ENCODE assay signal across 17 cellular contexts in the genomic region with DNA sequence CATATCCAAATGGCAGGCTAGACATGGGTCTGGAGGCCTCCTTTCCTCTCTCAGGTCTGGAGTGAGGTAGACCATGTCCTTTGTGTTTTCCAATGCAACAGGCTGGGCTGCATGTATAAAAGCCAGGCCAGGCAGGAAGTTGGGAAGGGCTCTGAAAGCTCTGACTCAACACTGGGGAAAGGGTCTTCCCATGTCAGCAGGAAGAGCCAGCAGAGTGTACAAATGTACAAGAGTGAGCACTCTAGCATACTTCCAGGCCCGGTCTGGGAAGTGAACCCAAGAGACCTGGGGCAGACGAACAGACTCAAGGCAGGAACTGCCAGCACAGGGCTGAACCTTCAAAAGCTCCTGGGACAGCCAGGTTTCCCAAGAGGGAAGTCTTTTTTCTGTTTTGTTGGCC. TPM values are rescaled to one million over a fixed set of nuclear protein-coding genes. Genes with fewer than 3 reads are reported as not detected.
A peak's percentile ranks its signal among the peaks of the same experiment; 100 is the strongest.
DNase-seq lines count a peak whose midpoint lies in the region; ATAC-seq and TF ChIP-seq lines count a peak whose summit lies in the region.
"Had no signal": no experiment of that assay in that cellular context is flagged by ENCODE, and none has a peak within 500 bp of the region (broad histone marks: within the 10 kb centered on the region; RNA-seq: fewer than 3 reads in every experiment).

No MANE protein-coding gene starts in this region.

- H3K36me3 ChIP-seq in mammary epithelial cell (ENCODE audit: insufficient read depth, low read length) (no peaks in the 10 kb centered on the region), skeletal muscle tissue (ENCODE audit: control insufficient read depth in 3 of 3, insufficient read depth in 3 of 3, low read length in 3 of 3) (no peaks in the 10 kb centered on the region)
- H3K36me3 ChIP-seq: transverse colon had no signal

- peak overlapping the region; percentile 10 for H2AFZ ChIP-seq in mammary epithelial cell (ENCODE audit: low read depth, low read length)

- intact Hi-C loops in mammary epithelial cell (cut with micrococcal nuclease) (loop anchor here (2.0 to 5.0 kb wide), 3 partner anchors 73 to 219 kb away; no protein-coding TSS in a partner anchor), MCF 10A (cut with micrococcal nuclease) (loop anchor here (2.0 to 10.0 kb wide), 2 partner anchors 41 to 347 kb away; a partner anchor contains a TSS)

- CTCF ChIA-PET in mammary epithelial cell (lab: Charles Lee; ENCODE audit: low non-redundant PET) = interaction anchor here (0.7 kb wide), 1 partner anchor 141 kb away, joined by 12 read pairs; no protein-coding TSS in a partner anchor
- CTCF ChIA-PET in MCF 10A (lab: Yijun Ruan, JAX) = interaction anchor here (0.6 kb wide), 3 partner anchors 63 to 223 kb away, joined by 3 to 4 read pairs (median 4); no protein-coding TSS in a partner anchor

- H3K36me3 Mint-ChIP-seq in MCF 10A (ENCODE audit: insufficient read depth, unreplicated experiment) = peaks cover 6% of the 10 kb centered on the region
- peaks cover 6% of the 10 kb centered on the region for H3K36me3 Mint-ChIP-seq in brain

- no peak overlapping the region for H3K27ac ChIP-seq in mammary epithelial cell (ENCODE audit: insufficient read depth, low read depth, low read length)
- H3K27ac ChIP-seq in skeletal muscle tissue (ENCODE audit: low read depth, low read length) = peak overlapping the region; percentile 37
- H3K27ac ChIP-seq: A549, transverse colon had no signal

- POLR2A ChIA-PET in MCF 10A (lab: Yijun Ruan, JAX) = interaction anchor here (0.6 kb wide), 1 partner anchor 82 kb away, joined by 3 read pairs; no protein-coding TSS in a partner anchor

- no peaks in the 10 kb centered on the region for H3K27me3 ChIP-seq in mammary epithelial cell (ENCODE audit: insufficient read depth, low read length)
- no peaks in the 10 kb centered on the region for H3K27me3 ChIP-seq in skeletal muscle tissue (ENCODE audit: control insufficient read depth in 3 of 3, insufficient read depth in 3 of 3, low read length in 3 of 3)
- H3K27me3 ChIP-seq: transverse colon had no signal

- no peaks in the 10 kb centered on the region for H4K20me1 ChIP-seq in mammary epithelial cell (ENCODE audit: insufficient read depth, low read length)

- H3K4me3 ChIP-seq in mammary epithelial cell (replicated peaks in 1 of 3; ENCODE audit: insufficient read depth in 1 of 3, low read depth in 2 of 3, low read length in 3 of 3) (no peak overlapping the region), skeletal muscle tissue (ENCODE audit: low read length in 3 of 3) (no peak overlapping the region)
- H3K4me3 ChIP-seq: A549, transverse colon had no signal

- dilution Hi-C loops in mammary epithelial cell (cut with HindIII; ENCODE audit: low sequenced_read_pairs) = loop anchor here (5.0 kb wide), 1 partner anchor 95 kb away; no protein-coding TSS in a partner anchor

- TF ChIP-seq CTCF in mammary epithelial cell (conservative IDR thresholded peaks at IDR 0.05 in 1 of 2, IDR thresholded peaks at IDR 0.05 in 1 of 2; ENCODE audit: extremely low read depth in 1 of 2, insufficient read depth in 1 of 2, low read depth in 1 of 2, low read length in 2 of 2) (no peak), MCF 10A (IDR thresholded peaks at IDR 0.05; ENCODE audit: unreplicated experiment) (no peak), brain (conservative IDR thresholded peaks at IDR 0.05) (no peak)

- H3K4me1 ChIP-seq in mammary epithelial cell (ENCODE audit: insufficient read depth, low read length) (peaks cover 22% of the 10 kb centered on the region), skeletal muscle tissue (ENCODE audit: control insufficient read depth in 3 of 3, insufficient read depth in 3 of 3, low read length in 3 of 3) (peaks cover 28 to 39% (median 30%) of the 10 kb centered on the region in 3 donors)
- H3K4me1 ChIP-seq: A549 had no signal

- in situ Hi-C loops in mammary epithelial cell (cut with MboI; ENCODE audit: low sequenced_read_pairs in 2 of 2) = loop anchor here (5.0 to 25.0 kb wide), 2 partner anchors 140 to 345 kb away; a partner anchor contains a TSS

- no peak overlapping the region for H3K4me2 ChIP-seq in mammary epithelial cell (ENCODE audit: insufficient read depth, low read depth, low read length)
- H3K4me2 ChIP-seq: A549 had no signal

- no peak overlapping the region for H3K4me3 Mint-ChIP-seq in MCF 10A (ENCODE audit: unreplicated experiment)
- no peak overlapping the region for H3K4me3 Mint-ChIP-seq in brain
- H3K4me3 Mint-ChIP-seq: activated naive CD8-positive, alpha-beta T cell treated with anti-CD3 and anti-CD28 coated beads for 36 hours had no signal

- H3K4me1 Mint-ChIP-seq in MCF 10A (ENCODE audit: insufficient read depth, unreplicated experiment) (no peaks in the 10 kb centered on the region), brain (peaks cover 69% of the 10 kb centered on the region)

- no peak for DNase-seq in mammary epithelial cell
- no peak for DNase-seq in MCF 10A (ENCODE audit: unreplicated experiment)
- DNase-seq in iris pigment epithelial cell (ENCODE audit: low read depth) = peak; percentile 43
- DNase-seq in T-helper 1 cell = no peak
- no peak for DNase-seq in NAMALWA (ENCODE audit: low spot score)
- DNase-seq: activated naive CD8-positive, alpha-beta T cell treated with anti-CD3 and anti-CD28 coated beads for 36 hours; cortex of kidney; NCI-H146; NCI-H510A treated with DMSO at 0.1 percent for 48 hours; occipital lobe; stimulated activated CD8-positive, alpha-beta memory T cell treated with anti-CD3 and anti-CD28 coated beads, Interleukin-4, amount 100 ng/mL, for 48 hours; transverse colon had no signal

- H3K27ac Mint-ChIP-seq in MCF 10A (ENCODE audit: low read depth, unreplicated experiment) = no peak overlapping the region
- peak overlapping the region in 3 of 5 experiments; percentile 58 to 73 (median 58) for H3K27ac Mint-ChIP-seq in brain
- H3K27ac Mint-ChIP-seq: activated naive CD8-positive, alpha-beta T cell treated with anti-CD3 and anti-CD28 coated beads for 36 hours had no signal

- H3K9me3 Mint-ChIP-seq in MCF 10A (ENCODE audit: unreplicated experiment) (no peaks in the 10 kb centered on the region), brain (no peaks in the 10 kb centered on the region)
- H3K9me3 Mint-ChIP-seq: activated naive CD8-positive, alpha-beta T cell treated with anti-CD3 and anti-CD28 coated beads for 36 hours had no signal

- H3K27me3 Mint-ChIP-seq in MCF 10A (ENCODE audit: insufficient read depth, unreplicated experiment) = no peaks in the 10 kb centered on the region
- no peaks in the 10 kb centered on the region for H3K27me3 Mint-ChIP-seq in brain
- H3K27me3 Mint-ChIP-seq: activated naive CD8-positive, alpha-beta T cell treated with anti-CD3 and anti-CD28 coated beads for 36 hours had no signal

- H3K9ac ChIP-seq in mammary epithelial cell (ENCODE audit: insufficient read depth, low read length) (no peak overlapping the region), skeletal muscle tissue (ENCODE audit: low read depth in 1 of 3, low read length in 3 of 3) (peak overlapping the region in 1 of 3 donors; percentile 40)

- no TSS peak for BruUV-seq in mammary epithelial cell (replicated peaks; lab: Mats Ljungman, UMichigan)
- no TSS peak for BruUV-seq in MCF 10A (replicated peaks; lab: Mats Ljungman, UMichigan)

- H3K9me3 ChIP-seq in mammary epithelial cell (replicated peaks; ENCODE audit: insufficient read depth, low read length) = no peaks in the 10 kb centered on the region
- H3K9me3 ChIP-seq in skeletal muscle tissue (ENCODE audit: control insufficient read depth in 3 of 3, low read length in 3 of 3) = no peaks in the 10 kb centered on the region
- H3K9me3 ChIP-seq: A549, transverse colon had no signal

- no peak for ATAC-seq in GM18517 (IDR thresholded peaks at IDR 0.05; ENCODE audit: unreplicated experiment)
- ATAC-seq: A549, left lobe of liver had no signal

- 79% methylated on average over 2 of the region's 2 CpGs for WGBS in mammary epithelial cell (ENCODE audit: low coverage, missing lambda C conversion rate)

- H3K79me2 ChIP-seq in mammary epithelial cell (ENCODE audit: insufficient read depth, low read length) = peaks cover 53% of the 10 kb centered on the region

RNA-seq across cellular contexts. Expression of a gene that starts 7.0 kb away (rescaled TPM):
- total RNA-seq in mammary epithelial cell (10 to 100 TPM; 17.0 to 23.5 TPM), MCF 10A (2022) (12.4 and 18.6 TPM in 2 replicates), skeletal muscle tissue (19.3 TPM)
- polyA plus RNA-seq in mammary epithelial cell (19.0 TPM), brain (ENCODE audit: insufficient read depth, low read depth, low replicate concordance) (41.0 TPM)
- 10.4 TPM for polyA minus RNA-seq in mammary epithelial cell

RNA-seq across cellular contexts. Expression of a gene that starts 7.3 kb away (rescaled TPM):
- total RNA-seq in mammary epithelial cell (10 to 100 TPM; 11.2 to 16.4 TPM), MCF 10A (2022) (9.8 and 11.0 TPM in 2 replicates), skeletal muscle tissue (5.2 TPM)
- polyA plus RNA-seq in mammary epithelial cell (8.5 TPM), brain (ENCODE audit: insufficient read depth, low read depth, low replicate concordance) (9.5 TPM)
- polyA minus RNA-seq in mammary epithelial cell = 11.2 TPM

RNA-seq across cellular contexts. Expression of a gene that starts 55.8 kb away (rescaled TPM):
- 10 to 100 TPM; 36.3 to 37.5 TPM for total RNA-seq in mammary epithelial cell
- 38.4 TPM for polyA plus RNA-seq in mammary epithelial cell
- polyA minus RNA-seq in mammary epithelial cell = 34.6 TPM
- 33.8 and 39.5 TPM in 2 replicates for total RNA-seq in MCF 10A (2022)
- polyA plus RNA-seq in brain (ENCODE audit: insufficient read depth, low read depth, low replicate concordance) = 62.1 TPM
- total RNA-seq in skeletal muscle tissue = 20.9 TPM

RNA-seq across cellular contexts. Expression of a gene that starts 59.3 kb away (rescaled TPM):
- total RNA-seq in mammary epithelial cell = 1 to 10 TPM in 1 of 2 donors, under 1 TPM in 1; 0.85 to 1.0 TPM
- polyA plus RNA-seq in mammary epithelial cell = 0.67 TPM
- polyA minus RNA-seq in mammary epithelial cell = not detected
- total RNA-seq in MCF 10A (2022) = 2.3 and 3.1 TPM in 2 replicates
- polyA plus RNA-seq in brain (ENCODE audit: insufficient read depth, low read depth, low replicate concordance) = 7.1 TPM
- total RNA-seq in skeletal muscle tissue = 1.0 TPM

RNA-seq across cellular contexts. Expression of a gene that starts 59.8 kb away (rescaled TPM):
- 10 to 100 TPM; 42.8 to 71.1 TPM for total RNA-seq in mammary epithelial cell
- 47.1 TPM for polyA plus RNA-seq in mammary epithelial cell
- 168 TPM for polyA minus RNA-seq in mammary epithelial cell
- total RNA-seq in MCF 10A (2022) = 34.2 and 44.3 TPM in 2 replicates
- 59.9 TPM for polyA plus RNA-seq in brain (ENCODE audit: insufficient read depth, low read depth, low replicate concordance)
- total RNA-seq in skeletal muscle tissue = 14.1 TPM
